In the genomic region with DNA sequence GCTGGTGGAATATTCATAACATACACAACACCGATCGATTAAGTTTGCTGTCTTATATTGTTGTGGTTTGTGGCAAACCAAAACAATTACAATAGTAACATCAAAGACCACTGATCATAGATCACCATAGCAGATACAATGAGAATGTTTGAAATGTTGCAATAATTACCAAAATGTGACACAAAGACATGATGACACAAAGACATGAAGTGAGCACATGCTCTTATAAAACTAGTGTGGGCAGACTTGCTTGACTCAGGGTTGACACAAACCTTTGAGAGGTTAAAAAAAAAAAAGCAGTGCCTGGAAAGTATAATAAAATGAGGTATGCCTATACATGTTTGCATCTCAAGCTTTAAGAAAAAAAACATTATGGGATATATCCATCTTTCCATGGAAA, we compare ENCODE assay signal across 18 cellular contexts.
DNase-seq lines count a peak whose midpoint lies in the region; ATAC-seq and TF ChIP-seq lines count a peak whose summit lies in the region.
"Had no signal": no experiment of that assay in that cellular context is flagged by ENCODE, and none has a peak within 500 bp of the region (broad histone marks: within the 10 kb centered on the region; RNA-seq: fewer than 3 reads in every experiment).

No MANE protein-coding gene starts in this region.

- peak; percentile 81 to 90 for ATAC-seq in activated naive CD4-positive, alpha-beta T cell treated with anti-CD3 and anti-CD28 coated beads, Interleukin-2, amount 50 U/mL, for 72 hours
- ATAC-seq in stimulated activated naive CD8-positive, alpha-beta T cell treated with anti-CD3 and anti-CD28 coated beads, Interleukin-15, amount 100 ng/mL, for 72 hours: peak; percentile 95
- ATAC-seq in heart left ventricle: no peak
- ATAC-seq: mucosa of descending colon had no signal

- intact Hi-C loops in heart left ventricle (cut with DNase I): loop anchor here in 1 of 10 donors (5.0 kb wide), 1 partner anchor 180 kb away; a partner anchor contains a TSS

- H3K36me3 ChIP-seq in HUES64 (ENCODE audit: insufficient read depth, low read length) (peaks cover 39% of the 10 kb centered on the region), heart left ventricle (peaks cover 0 to 46% (median 31%) of the 10 kb centered on the region in 9 donors)

- H3K27ac ChIP-seq in HUES64 (ENCODE audit: low read depth, low read length) (peak overlapping the region; percentile 87; the same call in 1 of the 2 replicates), heart left ventricle (no peak overlapping the region)
- H3K27ac ChIP-seq: tibial nerve had no signal

- no peak overlapping the region for H3K9ac ChIP-seq in HUES64 (ENCODE audit: low read depth, low read length)

- H3K4me3 ChIP-seq in HUES64 (ENCODE audit: low read length) (no peak overlapping the region), heart left ventricle (no peak overlapping the region)
- H3K4me3 ChIP-seq: mucosa of descending colon, tibial nerve had no signal

- H3K27ac Mint-ChIP-seq in activated naive CD4-positive, alpha-beta T cell treated with anti-CD3 and anti-CD28 coated beads, Interleukin-2, amount 50 U/mL, for 24 hours: peak overlapping the region; percentile 99
- H3K27ac Mint-ChIP-seq in activated naive CD4-positive, alpha-beta T cell treated with anti-CD3 and anti-CD28 coated beads, Interleukin-2, amount 50 U/mL, for 72 hours: peak overlapping the region; percentile 88
- H3K27ac Mint-ChIP-seq in stimulated activated naive CD8-positive, alpha-beta T cell treated with anti-CD3 and anti-CD28 coated beads, Interleukin-15, amount 100 ng/mL, for 72 hours: peak overlapping the region; percentile 79 to 95
- no peak overlapping the region for H3K27ac Mint-ChIP-seq in osteocyte (ENCODE audit: unreplicated experiment)

- no peak for TF ChIP-seq POLR2A in heart left ventricle (IDR thresholded peaks at IDR 0.05)

- WGBS in HUES64: no CpG with 5 or more reads among the region's 2 CpGs
- WGBS in heart left ventricle, 4 donors: 48 to 98% (median 82%) methylated on average over 2 of the region's 2 CpGs

- H3K27me3 Mint-ChIP-seq in activated naive CD4-positive, alpha-beta T cell treated with anti-CD3 and anti-CD28 coated beads, Interleukin-2, amount 50 U/mL, for 24 hours: no peaks in the 10 kb centered on the region
- no peaks in the 10 kb centered on the region for H3K27me3 Mint-ChIP-seq in stimulated activated naive CD8-positive, alpha-beta T cell treated with anti-CD3 and anti-CD28 coated beads, Interleukin-15, amount 100 ng/mL, for 72 hours
- no peaks in the 10 kb centered on the region for H3K27me3 Mint-ChIP-seq in osteocyte (ENCODE audit: unreplicated experiment)

- TF ChIP-seq CTCF in heart left ventricle (IDR thresholded peaks at IDR 0.05) (no peak), osteocyte (IDR thresholded peaks at IDR 0.05) (no peak)

- DNase-seq in activated naive CD4-positive, alpha-beta T cell treated with anti-CD3 and anti-CD28 coated beads, Interleukin-2, amount 50 U/mL, for 16 hours: no peak
- DNase-seq in activated naive CD4-positive, alpha-beta T cell treated with anti-CD3 and anti-CD28 coated beads, Interleukin-2, amount 50 U/mL, for 72 hours (ENCODE audit: low spot score in 2 of 2): no peak
- no peak for DNase-seq in stimulated activated naive CD8-positive, alpha-beta T cell treated with anti-CD3 and anti-CD28 coated beads, Interleukin-15, amount 100 ng/mL, for 72 hours
- no peak for DNase-seq in heart left ventricle
- DNase-seq in osteocyte (ENCODE audit: extremely low spot score, unreplicated experiment): no peak
- DNase-seq in stimulated activated CD8-positive, alpha-beta memory T cell treated with anti-CD3 and anti-CD28 coated beads, Interleukin-4, amount 100 ng/mL, for 48 hours: no peak
- DNase-seq: activated effector memory CD4-positive, alpha-beta T cell treated with Interleukin-2 at 50 U/mL for 16 hours; AML-193; DMS53; glutamatergic neuron; kidney glomerular epithelial cell; mucosa of descending colon; NCI-H1417; NCI-H446 treated with DMSO at 0.1 percent for 48 hours; posterior cingulate gyrus had no signal

- peaks cover 22% of the 10 kb centered on the region for H3K36me3 Mint-ChIP-seq in activated naive CD4-positive, alpha-beta T cell treated with anti-CD3 and anti-CD28 coated beads, Interleukin-2, amount 50 U/mL, for 24 hours
- H3K36me3 Mint-ChIP-seq in activated naive CD4-positive, alpha-beta T cell treated with anti-CD3 and anti-CD28 coated beads, Interleukin-2, amount 50 U/mL, for 72 hours: peaks cover 4 to 6% of the 10 kb centered on the region in 2 donors
- peaks cover 39% of the 10 kb centered on the region for H3K36me3 Mint-ChIP-seq in osteocyte (ENCODE audit: unreplicated experiment)

- H3K9me3 ChIP-seq in HUES64 (ENCODE audit: insufficient read depth, low read depth, low read length) (no peaks in the 10 kb centered on the region), heart left ventricle (no peaks in the 10 kb centered on the region)
- H3K9me3 ChIP-seq: mucosa of descending colon, tibial nerve had no signal

- H3K4me1 Mint-ChIP-seq in activated naive CD4-positive, alpha-beta T cell treated with anti-CD3 and anti-CD28 coated beads, Interleukin-2, amount 50 U/mL, for 24 hours: peaks cover 33% of the 10 kb centered on the region
- H3K4me1 Mint-ChIP-seq in stimulated activated naive CD8-positive, alpha-beta T cell treated with anti-CD3 and anti-CD28 coated beads, Interleukin-15, amount 100 ng/mL, for 72 hours: peaks cover 35% of the 10 kb centered on the region
- peaks cover 10% of the 10 kb centered on the region for H3K4me1 Mint-ChIP-seq in osteocyte (ENCODE audit: unreplicated experiment)

- peak overlapping the region; percentile 80 for H3K4me3 Mint-ChIP-seq in activated naive CD4-positive, alpha-beta T cell treated with anti-CD3 and anti-CD28 coated beads, Interleukin-2, amount 50 U/mL, for 24 hours
- H3K4me3 Mint-ChIP-seq in stimulated activated naive CD8-positive, alpha-beta T cell treated with anti-CD3 and anti-CD28 coated beads, Interleukin-15, amount 100 ng/mL, for 72 hours: peak overlapping the region; percentile 36 to 49
- no peak overlapping the region for H3K4me3 Mint-ChIP-seq in osteocyte (ENCODE audit: unreplicated experiment)

- H3K9me3 Mint-ChIP-seq in activated naive CD4-positive, alpha-beta T cell treated with anti-CD3 and anti-CD28 coated beads, Interleukin-2, amount 50 U/mL, for 24 hours: no peaks in the 10 kb centered on the region
- H3K9me3 Mint-ChIP-seq in activated naive CD4-positive, alpha-beta T cell treated with anti-CD3 and anti-CD28 coated beads, Interleukin-2, amount 50 U/mL, for 72 hours: no peaks in the 10 kb centered on the region
- no peaks in the 10 kb centered on the region for H3K9me3 Mint-ChIP-seq in stimulated activated naive CD8-positive, alpha-beta T cell treated with anti-CD3 and anti-CD28 coated beads, Interleukin-15, amount 100 ng/mL, for 72 hours
- H3K9me3 Mint-ChIP-seq in osteocyte (ENCODE audit: unreplicated experiment): no peaks in the 10 kb centered on the region

- no peaks in the 10 kb centered on the region for H3K27me3 ChIP-seq in HUES64 (ENCODE audit: insufficient read depth, low read length)
- H3K27me3 ChIP-seq in heart left ventricle: no peaks in the 10 kb centered on the region
- H3K27me3 ChIP-seq: tibial nerve had no signal

- H3K4me1 ChIP-seq in HUES64 (ENCODE audit: insufficient read depth, low read length) (peaks cover 23% of the 10 kb centered on the region), heart left ventricle (peaks cover 0 to 32% (median 5%) of the 10 kb centered on the region in 12 donors)

Comparison
In these comparisons a context has a peak if more than half of its experiments do, and no peak if none do; other contexts are left out.
1. ATAC-seq: peak in activated naive CD4-positive, alpha-beta T cell treated with anti-CD3 and anti-CD28 coated beads, Interleukin-2, amount 50 U/mL, for 72 hours (2 of 2) and stimulated activated naive CD8-positive, alpha-beta T cell treated with anti-CD3 and anti-CD28 coated beads, Interleukin-15, amount 100 ng/mL, for 72 hours (single experiment); none in heart left ventricle (0 of 4).